In the genomic region with DNA sequence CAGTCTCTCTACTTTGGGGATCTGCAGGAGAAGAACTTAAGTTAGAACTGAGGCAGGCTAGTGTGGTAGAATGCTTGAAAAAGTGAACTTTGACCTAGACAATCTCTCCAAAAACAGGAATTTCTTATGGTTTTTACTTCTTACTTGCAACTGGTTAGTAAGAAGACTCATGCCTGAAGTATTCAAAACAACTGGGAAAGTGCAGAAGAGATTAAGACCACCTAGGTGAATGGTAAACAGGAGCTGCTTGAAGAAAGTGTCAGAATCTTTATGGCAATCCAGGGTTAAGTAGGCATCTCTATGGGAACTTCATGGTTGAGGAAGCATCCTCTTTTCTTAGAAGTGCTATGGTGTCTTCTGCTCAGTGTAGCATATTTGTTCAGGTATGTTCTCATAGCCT, we compare ENCODE assay signal across 27 cellular contexts.
"Had no signal": no experiment of that assay in that cellular context is flagged by ENCODE, and none has a peak within 500 bp of the region (broad histone marks: within the 10 kb centered on the region; RNA-seq: fewer than 3 reads in every experiment).

No MANE protein-coding gene starts in this region.

- H3K27me3 ChIP-seq: left lung, pancreas, stomach, tibial artery, upper lobe of right lung had no signal

- H3K36me3 ChIP-seq: left lung, lower lobe of right lung, pancreas, prostate gland, stomach, thoracic aorta, tibial artery, upper lobe of right lung had no signal

- DNase-seq: kidney; left colon; left lung; lower lobe of right lung; mammary epithelial cell; mesenchymal stem cell; naive thymus-derived CD8-positive, alpha-beta T cell; nucleus accumbens; pancreas; posterior cingulate gyrus; retina; right cardiac atrium; stimulated activated CD4-positive, alpha-beta T cell treated with anti-CD3 and anti-CD28 coated beads, Interleukin-12 subunit alpha, Interleukin-12 subunit beta, amount 100 ng/mL, for 4 hours; stimulated activated CD4-positive, alpha-beta T cell treated with anti-CD3 and anti-CD28 coated beads, Interleukin-15, amount 100 ng/mL, for 24 hours; stimulated activated CD4-positive, alpha-beta T cell treated with anti-CD3 and anti-CD28 coated beads, Interleukin-2, amount 100 ng/mL, for 24 hours; stimulated activated CD4-positive, alpha-beta T cell treated with anti-CD3 and anti-CD28 coated beads, Interleukin-4, amount 100 ng/mL, for 1 hour; stimulated activated naive B cell treated with anti-CD40 and anti-IgM and Interleukin-4, amounts not matched to agents 10 μg/mL and 1 μg/mL and 100 μg/mL, for 72 hours; stimulated activated naive CD8-positive, alpha-beta T cell treated with anti-CD3 and anti-CD28 coated beads, Interleukin-15, Interleukin-2, amounts not matched to agents 100 U/mL and 50 U/mL, for 24 hours; stomach; tibial artery; trophoblast cell; upper lobe of right lung had no signal

- H3K27ac ChIP-seq: left lung, lower lobe of right lung, pancreas, prostate gland, skin epidermis, stomach, thoracic aorta, tibial artery, upper lobe of right lung had no signal

- FAIRE-seq: islet of Langerhans, kidney, pancreas, urothelium cell line had no signal

- H3K4me3 ChIP-seq: left lung, lower lobe of right lung, pancreas, prostate gland, skin epidermis, stomach, thoracic aorta, tibial artery, upper lobe of right lung had no signal

- H3K4me1 ChIP-seq: left lung, lower lobe of right lung, pancreas, prostate gland, stomach, tibial artery, upper lobe of right lung had no signal

- H3K9me3 ChIP-seq: left lung, lower lobe of right lung, pancreas, prostate gland, stomach, thoracic aorta, tibial artery, upper lobe of right lung had no signal
